Comparison of ENCODE assay signal across 13 cellular contexts in the genomic region with DNA sequence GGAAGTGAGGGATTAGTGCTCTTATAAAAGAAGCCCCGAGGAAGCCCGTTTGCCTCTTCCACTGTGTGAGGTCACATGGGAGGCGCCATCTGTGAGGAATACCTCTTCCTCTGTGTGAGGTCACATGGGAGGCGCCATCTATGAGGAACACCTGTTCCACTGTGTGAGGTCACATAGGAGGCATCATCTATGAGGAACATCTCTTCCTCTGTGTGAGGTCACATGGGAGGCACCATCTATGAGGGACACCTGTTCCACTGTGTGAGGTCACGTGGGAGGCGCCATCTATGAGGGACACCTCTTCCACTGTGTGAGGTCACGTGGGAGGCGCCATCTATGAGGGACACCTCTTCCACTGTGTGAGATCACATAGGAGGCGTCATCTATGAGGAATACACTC.
"Had no signal": no experiment of that assay in that cellular context is flagged by ENCODE, and none has a peak within 500 bp of the region (broad histone marks: within the 10 kb centered on the region; RNA-seq: fewer than 3 reads in every experiment).

No MANE protein-coding gene starts in this region.

- H3K4me1 ChIP-seq: adrenal gland, parathyroid adenoma had no signal

- H3K9ac ChIP-seq: neural progenitor cell, parathyroid adenoma had no signal

- H3K79me2 ChIP-seq: hepatocyte, parathyroid adenoma had no signal

- H3K27ac ChIP-seq: adrenal gland, hepatocyte, neural progenitor cell, parathyroid adenoma, stomach had no signal

- H3K4me3 Mint-ChIP-seq: activated T-helper 17 cell treated with anti-CD3 and anti-CD28 coated beads, Interleukin-2, amount 50 U/mL, for 72 hours; mesothelial cell of epicardium; neural progenitor cell had no signal

- H2AFZ ChIP-seq: hepatocyte, neural progenitor cell, parathyroid adenoma had no signal

- H3K4me3 ChIP-seq: adrenal gland, hepatocyte, neural progenitor cell, stomach had no signal

- H3K4me2 ChIP-seq: hepatocyte, neural progenitor cell had no signal

- H3K9me3 Mint-ChIP-seq: activated T-helper 17 cell treated with anti-CD3 and anti-CD28 coated beads, Interleukin-2, amount 50 U/mL, for 72 hours; mesothelial cell of epicardium; neural progenitor cell had no signal

- H3K36me3 ChIP-seq: adrenal gland, neural progenitor cell, stomach had no signal

- H3K9me3 ChIP-seq: adrenal gland had no signal

- H3K27ac Mint-ChIP-seq: activated T-helper 17 cell treated with anti-CD3 and anti-CD28 coated beads, Interleukin-2, amount 50 U/mL, for 72 hours; mesothelial cell of epicardium; neural progenitor cell had no signal

- H3K36me3 Mint-ChIP-seq: mesothelial cell of epicardium, neural progenitor cell had no signal

- H3K4me1 Mint-ChIP-seq: activated T-helper 17 cell treated with anti-CD3 and anti-CD28 coated beads, Interleukin-2, amount 50 U/mL, for 72 hours; mesothelial cell of epicardium had no signal

- ATAC-seq: activated T-helper 17 cell treated with anti-CD3 and anti-CD28 coated beads, Interleukin-2, amount 50 U/mL, for 72 hours had no signal

- DNase-seq: activated CD4-positive, alpha-beta T cell treated with anti-CD3 and anti-CD28 coated beads for 4 hours; activated naive CD4-positive, alpha-beta T cell treated with anti-CD3 and anti-CD28 coated beads, Interleukin-2, amount 50 U/mL, for 16 hours; adrenal gland; central memory CD4-positive, alpha-beta T cell; kidney glomerular epithelial cell; stimulated activated CD4-positive, alpha-beta T cell treated with anti-CD3 and anti-CD28 coated beads, Interleukin-4, amount 100 ng/mL, for 4 hours; stomach; T-helper 9 cell had no signal

- H3K27me3 ChIP-seq: adrenal gland, neural progenitor cell, stomach had no signal
